8 cellular contexts compared by ENCODE assay signal in genomic region chr11:66291706-66292542, GRCh38. TPM values are rescaled to one million over a fixed set of nuclear protein-coding genes. Genes with fewer than 3 reads are reported as not detected.
A peak's percentile ranks its signal among the peaks of the same experiment; 100 is the strongest.
DNase-seq lines count a peak whose midpoint lies in the region; ATAC-seq and TF ChIP-seq lines count a peak whose summit lies in the region.

Gene TMEM151A, plus strand, starts transcription at chr11:66291894. Its CDS starts 120 bp downstream, at chr11:66292014.

- POLR2A ChIA-PET in PC-9 (lab: Charles Lee; ENCODE audit: unreplicated experiment): no interaction called here

- CTCF ChIA-PET in PC-9 (lab: Charles Lee): no interaction called here

- H3K4me3 ChIP-seq in PC-9 (no peak within 1 kb of the TSS), esophagus (ENCODE audit: low read depth in 1 of 2, low read length in 2 of 2) (peak within 1 kb of the TSS; percentile 40 to 50), rectal smooth muscle tissue (ENCODE audit: low read length) (peak within 1 kb of the TSS; percentile 26)

- BruUV-seq in PC-9 (replicated peaks; lab: Mats Ljungman, UMichigan): no TSS peak

- H3K4me2 ChIP-seq in PC-9: peak within 1 kb of the TSS; percentile 91; the same call in 1 of the 2 replicates

- intact Hi-C loops in PC-9 (cut with micrococcal nuclease; ENCODE audit: unreplicated experiment): no loop called here

- H3K9me2 ChIP-seq in PC-9 (ENCODE audit: insufficient read depth): no peaks in the 10 kb centered on the region

- TF ChIP-seq CTCF in PC-9 (conservative IDR thresholded peaks at IDR 0.05): no peak

- no peak within 1 kb of the TSS for H3K27ac ChIP-seq in PC-9
- no peak within 1 kb of the TSS for H3K27ac ChIP-seq in esophagus (ENCODE audit: low read depth in 2 of 2, low read length in 1 of 2)
- H3K27ac ChIP-seq in rectal smooth muscle tissue (ENCODE audit: low read depth, low read length): no peak within 1 kb of the TSS

- no peaks in the 10 kb centered on the region for H3K9me3 ChIP-seq in ES-I3 (ENCODE audit: control insufficient read depth, insufficient read depth, low read length)
- no peaks in the 10 kb centered on the region for H3K9me3 ChIP-seq in PC-9 (ENCODE audit: insufficient read depth, low read depth)
- H3K9me3 ChIP-seq in esophagus (ENCODE audit: control insufficient read depth in 2 of 2, insufficient read depth in 1 of 2, low read depth in 1 of 2, low read length in 1 of 2): no peaks in the 10 kb centered on the region

- DNase-seq in PC-9: no peak
- DNase-seq in NCI-H226: no peak
- DNase-seq in dedifferentiated amniotic fluid mesenchymal stem cell (ENCODE audit: extremely low spot score): no peak

- H2AFZ ChIP-seq in PC-9: no peak within 1 kb of the TSS

- 0 out of 2 replicates have a peak, but pooled peaks cover 1% of the 10 kb centered on the region for H3K27me3 ChIP-seq in PC-9 (ENCODE audit: insufficient read depth, low read depth)
- peaks cover 0 to 9% of the 10 kb centered on the region in 2 donors for H3K27me3 ChIP-seq in esophagus (ENCODE audit: control insufficient read depth in 1 of 2, insufficient read depth in 2 of 2, low read length in 2 of 2)
- peaks cover 20% of the 10 kb centered on the region for H3K27me3 ChIP-seq in rectal smooth muscle tissue (ENCODE audit: control insufficient read depth, insufficient read depth, low read length)

- no peak for ATAC-seq in GM19397 (IDR thresholded peaks at IDR 0.05; ENCODE audit: unreplicated experiment)
- no peak for ATAC-seq in GM21619 (IDR thresholded peaks at IDR 0.05; ENCODE audit: unreplicated experiment)

- H3K9ac ChIP-seq in ES-I3 (ENCODE audit: low read depth, low read length) (peak within 1 kb of the TSS; percentile 50; the same call in 1 of the 2 replicates), rectal smooth muscle tissue (ENCODE audit: low read length) (no peak within 1 kb of the TSS)

- peaks cover 20% of the 10 kb centered on the region for H3F3A ChIP-seq in PC-9 (ENCODE audit: insufficient read depth, low read depth)

- 2% methylated on average over 60 to 95 of the region's 95 CpGs for WGBS in esophagus, 2 donors

- no peaks in the 10 kb centered on the region for H3K36me3 ChIP-seq in ES-I3 (ENCODE audit: insufficient read depth, low read length)
- no peaks in the 10 kb centered on the region for H3K36me3 ChIP-seq in PC-9 (ENCODE audit: low read depth)
- peaks cover 0 to under 1% of the 10 kb centered on the region in 2 donors for H3K36me3 ChIP-seq in esophagus (ENCODE audit: control insufficient read depth in 2 of 2, insufficient read depth in 2 of 2, low read length in 1 of 2)
- H3K36me3 ChIP-seq in rectal smooth muscle tissue (ENCODE audit: control insufficient read depth, insufficient read depth, low read length): no peaks in the 10 kb centered on the region

- peaks cover 18% of the 10 kb centered on the region for H3K79me2 ChIP-seq in PC-9 (ENCODE audit: low read depth)

- H4K20me1 ChIP-seq in PC-9 (ENCODE audit: insufficient read depth): peaks cover 3% of the 10 kb centered on the region; the same call in 1 of the 2 replicates

- H3K4me1 ChIP-seq in ES-I3 (ENCODE audit: insufficient read depth, low read length): peaks cover 6% of the 10 kb centered on the region; the same call in 1 of the 2 replicates
- H3K4me1 ChIP-seq in PC-9 (replicated peaks; ENCODE audit: insufficient read depth): peaks cover 19% of the 10 kb centered on the region
- peaks cover 11 to 30% of the 10 kb centered on the region in 2 donors for H3K4me1 ChIP-seq in esophagus (ENCODE audit: control insufficient read depth in 2 of 2, insufficient read depth in 2 of 2, low read length in 1 of 2)
- no peaks in the 10 kb centered on the region for H3K4me1 ChIP-seq in rectal smooth muscle tissue (ENCODE audit: control insufficient read depth, insufficient read depth, low read length)

RNA-seq across cellular contexts. Expression of gene TMEM151A, which starts in this region (rescaled TPM):
- 0.15 and 0.22 TPM in 2 replicates for total RNA-seq in PC-9 (2021)
- under 1 TPM; 0.01 to 0.04 TPM for polyA plus RNA-seq in esophagus
